1 cellular context compared by ENCODE assay signal in the genomic region with DNA sequence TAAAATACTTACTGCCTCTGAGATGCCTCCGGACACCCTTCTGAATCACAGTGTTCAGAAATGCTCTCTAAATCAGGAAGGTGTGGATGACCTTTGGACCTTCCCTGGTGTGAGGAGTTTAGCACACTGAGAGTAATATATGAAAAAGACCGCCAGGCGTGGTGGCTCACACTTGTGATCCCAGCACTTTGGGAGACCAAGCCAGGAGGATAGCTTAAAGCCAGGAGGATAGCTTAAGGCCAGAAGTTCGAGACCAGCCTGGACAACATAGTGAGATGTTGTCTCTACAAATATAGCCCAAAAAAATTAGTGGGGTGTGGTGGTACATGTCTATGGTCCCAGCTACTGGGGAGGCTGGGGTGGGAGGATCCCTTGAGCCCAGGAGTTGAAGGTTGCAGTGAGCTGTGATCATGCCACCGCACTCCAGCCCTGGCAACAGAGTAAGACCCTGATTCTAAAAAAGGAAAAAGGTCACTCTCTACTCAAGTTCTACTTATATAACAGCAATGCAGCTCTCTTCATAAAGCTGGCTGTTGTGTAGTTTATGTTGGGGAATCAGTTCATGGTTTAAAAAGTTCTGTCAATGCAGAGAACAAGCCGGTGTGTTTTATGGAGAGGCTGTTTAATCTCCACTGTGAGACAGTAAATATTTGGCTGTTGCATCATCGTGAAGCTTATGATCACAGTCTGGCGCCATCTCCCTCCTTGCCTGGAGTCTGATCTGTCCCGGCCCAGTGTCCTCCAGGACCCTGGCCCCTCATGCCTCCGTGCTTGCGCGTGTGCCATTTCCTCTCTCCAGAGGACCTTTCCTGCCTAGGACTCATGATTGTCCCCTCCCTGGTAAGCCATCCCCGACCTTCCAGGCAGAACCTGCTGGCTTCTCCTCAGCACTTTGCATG.
TF ChIP-seq lines count a peak whose summit lies in the region.

No MANE protein-coding gene starts in this region.

TF ChIP-seq in HepG2, 621 proteins besides CTCF, POLR2A, EP300 and RAD21 (continued from another document and continues in another):
- TF ChIP-seq, protein P1, sequence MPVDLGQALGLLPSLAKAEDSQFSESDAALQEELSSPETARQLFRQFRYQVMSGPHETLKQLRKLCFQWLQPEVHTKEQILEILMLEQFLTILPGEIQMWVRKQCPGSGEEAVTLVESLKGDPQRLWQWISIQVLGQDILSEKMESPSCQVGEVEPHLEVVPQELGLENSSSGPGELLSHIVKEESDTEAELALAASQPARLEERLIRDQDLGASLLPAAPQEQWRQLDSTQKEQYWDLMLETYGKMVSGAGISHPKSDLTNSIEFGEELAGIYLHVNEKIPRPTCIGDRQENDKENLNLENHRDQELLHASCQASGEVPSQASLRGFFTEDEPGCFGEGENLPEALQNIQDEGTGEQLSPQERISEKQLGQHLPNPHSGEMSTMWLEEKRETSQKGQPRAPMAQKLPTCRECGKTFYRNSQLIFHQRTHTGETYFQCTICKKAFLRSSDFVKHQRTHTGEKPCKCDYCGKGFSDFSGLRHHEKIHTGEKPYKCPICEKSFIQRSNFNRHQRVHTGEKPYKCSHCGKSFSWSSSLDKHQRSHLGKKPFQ (CRISPR knock-in tag; IDR thresholded peaks at IDR 0.05; ENCODE audit: insufficient replicate concordance), result peak; percentile 94
- no peak for TF ChIP-seq ELF4 (CRISPR knock-in tag; IDR thresholded peaks at IDR 0.05; ENCODE audit: borderline replicate concordance)
- TF ChIP-seq ZNF530 (CRISPR knock-in tag; IDR thresholded peaks at IDR 0.05; ENCODE audit: low read depth), result no peak
- no peak for TF ChIP-seq PHF20 (CRISPR knock-in tag; IDR thresholded peaks at IDR 0.05)
- no peak for TF ChIP-seq ZSCAN21 (CRISPR knock-in tag; IDR thresholded peaks at IDR 0.05; ENCODE audit: borderline replicate concordance)
- TF ChIP-seq, protein P2, sequence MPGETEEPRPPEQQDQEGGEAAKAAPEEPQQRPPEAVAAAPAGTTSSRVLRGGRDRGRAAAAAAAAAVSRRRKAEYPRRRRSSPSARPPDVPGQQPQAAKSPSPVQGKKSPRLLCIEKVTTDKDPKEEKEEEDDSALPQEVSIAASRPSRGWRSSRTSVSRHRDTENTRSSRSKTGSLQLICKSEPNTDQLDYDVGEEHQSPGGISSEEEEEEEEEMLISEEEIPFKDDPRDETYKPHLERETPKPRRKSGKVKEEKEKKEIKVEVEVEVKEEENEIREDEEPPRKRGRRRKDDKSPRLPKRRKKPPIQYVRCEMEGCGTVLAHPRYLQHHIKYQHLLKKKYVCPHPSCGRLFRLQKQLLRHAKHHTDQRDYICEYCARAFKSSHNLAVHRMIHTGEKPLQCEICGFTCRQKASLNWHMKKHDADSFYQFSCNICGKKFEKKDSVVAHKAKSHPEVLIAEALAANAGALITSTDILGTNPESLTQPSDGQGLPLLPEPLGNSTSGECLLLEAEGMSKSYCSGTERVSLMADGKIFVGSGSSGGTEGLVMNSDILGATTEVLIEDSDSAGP (CRISPR knock-in tag; IDR thresholded peaks at IDR 0.05; ENCODE audit: borderline replicate concordance), result peak; percentile 67; the same call in 1 of the 2 replicates
- peak; percentile 31; the same call in 1 of the 2 replicates for TF ChIP-seq KDM1A (CRISPR knock-in tag; IDR thresholded peaks at IDR 0.05)
- no peak for TF ChIP-seq ISX (CRISPR knock-in tag; conservative IDR thresholded peaks at IDR 0.05)
- TF ChIP-seq, protein P3, sequence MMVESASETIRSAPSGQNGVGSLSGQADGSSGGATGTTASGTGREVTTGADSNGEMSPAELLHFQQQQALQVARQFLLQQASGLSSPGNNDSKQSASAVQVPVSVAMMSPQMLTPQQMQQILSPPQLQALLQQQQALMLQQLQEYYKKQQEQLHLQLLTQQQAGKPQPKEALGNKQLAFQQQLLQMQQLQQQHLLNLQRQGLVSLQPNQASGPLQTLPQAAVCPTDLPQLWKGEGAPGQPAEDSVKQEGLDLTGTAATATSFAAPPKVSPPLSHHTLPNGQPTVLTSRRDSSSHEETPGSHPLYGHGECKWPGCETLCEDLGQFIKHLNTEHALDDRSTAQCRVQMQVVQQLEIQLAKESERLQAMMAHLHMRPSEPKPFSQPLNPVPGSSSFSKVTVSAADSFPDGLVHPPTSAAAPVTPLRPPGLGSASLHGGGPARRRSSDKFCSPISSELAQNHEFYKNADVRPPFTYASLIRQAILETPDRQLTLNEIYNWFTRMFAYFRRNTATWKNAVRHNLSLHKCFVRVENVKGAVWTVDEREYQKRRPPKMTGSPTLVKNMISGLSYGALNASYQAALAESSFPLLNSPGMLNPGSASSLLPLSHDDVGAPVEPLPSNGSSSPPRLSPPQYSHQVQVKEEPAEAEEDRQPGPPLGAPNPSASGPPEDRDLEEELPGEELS (CRISPR knock-in tag; IDR thresholded peaks at IDR 0.05), result peak; percentile 98
- TF ChIP-seq SP4 (CRISPR knock-in tag; IDR thresholded peaks at IDR 0.05), result peak; percentile 73
- TF ChIP-seq, protein P4, sequence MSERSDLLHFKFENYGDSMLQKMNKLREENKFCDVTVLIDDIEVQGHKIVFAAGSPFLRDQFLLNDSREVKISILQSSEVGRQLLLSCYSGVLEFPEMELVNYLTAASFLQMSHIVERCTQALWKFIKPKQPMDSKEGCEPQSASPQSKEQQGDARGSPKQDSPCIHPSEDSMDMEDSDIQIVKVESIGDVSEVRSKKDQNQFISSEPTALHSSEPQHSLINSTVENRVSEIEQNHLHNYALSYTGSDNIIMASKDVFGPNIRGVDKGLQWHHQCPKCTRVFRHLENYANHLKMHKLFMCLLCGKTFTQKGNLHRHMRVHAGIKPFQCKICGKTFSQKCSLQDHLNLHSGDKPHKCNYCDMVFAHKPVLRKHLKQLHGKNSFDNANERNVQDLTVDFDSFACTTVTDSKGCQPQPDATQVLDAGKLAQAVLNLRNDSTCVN (CRISPR knock-in tag; IDR thresholded peaks at IDR 0.05; ENCODE audit: borderline replicate concordance), result 0 out of 2 replicates have a peak, but pooled peaks have one; percentile 11
- no peak for TF ChIP-seq TEAD2 (CRISPR knock-in tag; IDR thresholded peaks at IDR 0.05)
- no peak for TF ChIP-seq KAT2B (IDR thresholded peaks at IDR 0.05; ENCODE audit: borderline replicate concordance, low read depth, low read length)
- no peak for TF ChIP-seq KLF11 (CRISPR knock-in tag; IDR thresholded peaks at IDR 0.05)
- peak; percentile 92 for TF ChIP-seq HDAC2 (CRISPR knock-in tag; IDR thresholded peaks at IDR 0.05)
- TF ChIP-seq AKAP8 (CRISPR knock-in tag; IDR thresholded peaks at IDR 0.05), result peak; percentile 88; the same call in 1 of the 2 replicates
- TF ChIP-seq, protein P5, sequence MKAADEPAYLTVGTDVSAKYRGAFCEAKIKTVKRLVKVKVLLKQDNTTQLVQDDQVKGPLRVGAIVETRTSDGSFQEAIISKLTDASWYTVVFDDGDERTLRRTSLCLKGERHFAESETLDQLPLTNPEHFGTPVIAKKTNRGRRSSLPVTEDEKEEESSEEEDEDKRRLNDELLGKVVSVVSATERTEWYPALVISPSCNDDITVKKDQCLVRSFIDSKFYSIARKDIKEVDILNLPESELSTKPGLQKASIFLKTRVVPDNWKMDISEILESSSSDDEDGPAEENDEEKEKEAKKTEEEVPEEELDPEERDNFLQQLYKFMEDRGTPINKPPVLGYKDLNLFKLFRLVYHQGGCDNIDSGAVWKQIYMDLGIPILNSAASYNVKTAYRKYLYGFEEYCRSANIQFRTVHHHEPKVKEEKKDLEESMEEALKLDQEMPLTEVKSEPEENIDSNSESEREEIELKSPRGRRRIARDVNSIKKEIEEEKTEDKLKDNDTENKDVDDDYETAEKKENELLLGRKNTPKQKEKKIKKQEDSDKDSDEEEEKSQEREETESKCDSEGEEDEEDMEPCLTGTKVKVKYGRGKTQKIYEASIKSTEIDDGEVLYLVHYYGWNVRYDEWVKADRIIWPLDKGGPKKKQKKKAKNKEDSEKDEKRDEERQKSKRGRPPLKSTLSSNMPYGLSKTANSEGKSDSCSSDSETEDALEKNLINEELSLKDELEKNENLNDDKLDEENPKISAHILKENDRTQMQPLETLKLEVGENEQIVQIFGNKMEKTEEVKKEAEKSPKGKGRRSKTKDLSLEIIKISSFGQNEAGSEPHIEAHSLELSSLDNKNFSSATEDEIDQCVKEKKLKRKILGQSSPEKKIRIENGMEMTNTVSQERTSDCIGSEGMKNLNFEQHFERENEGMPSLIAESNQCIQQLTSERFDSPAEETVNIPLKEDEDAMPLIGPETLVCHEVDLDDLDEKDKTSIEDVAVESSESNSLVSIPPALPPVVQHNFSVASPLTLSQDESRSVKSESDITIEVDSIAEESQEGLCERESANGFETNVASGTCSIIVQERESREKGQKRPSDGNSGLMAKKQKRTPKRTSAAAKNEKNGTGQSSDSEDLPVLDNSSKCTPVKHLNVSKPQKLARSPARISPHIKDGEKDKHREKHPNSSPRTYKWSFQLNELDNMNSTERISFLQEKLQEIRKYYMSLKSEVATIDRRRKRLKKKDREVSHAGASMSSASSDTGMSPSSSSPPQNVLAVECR (CRISPR knock-in tag; IDR thresholded peaks at IDR 0.05; ENCODE audit: borderline replicate concordance), result peak; percentile 69; the same call in 1 of the 2 replicates
- TF ChIP-seq ZFP82 (CRISPR knock-in tag; IDR thresholded peaks at IDR 0.05; ENCODE audit: borderline replicate concordance), result 0 out of 2 replicates have a peak, but pooled peaks have one; percentile 54
- TF ChIP-seq MIER2 (CRISPR knock-in tag; IDR thresholded peaks at IDR 0.05), result peak; percentile 78
- TF ChIP-seq, protein P6, sequence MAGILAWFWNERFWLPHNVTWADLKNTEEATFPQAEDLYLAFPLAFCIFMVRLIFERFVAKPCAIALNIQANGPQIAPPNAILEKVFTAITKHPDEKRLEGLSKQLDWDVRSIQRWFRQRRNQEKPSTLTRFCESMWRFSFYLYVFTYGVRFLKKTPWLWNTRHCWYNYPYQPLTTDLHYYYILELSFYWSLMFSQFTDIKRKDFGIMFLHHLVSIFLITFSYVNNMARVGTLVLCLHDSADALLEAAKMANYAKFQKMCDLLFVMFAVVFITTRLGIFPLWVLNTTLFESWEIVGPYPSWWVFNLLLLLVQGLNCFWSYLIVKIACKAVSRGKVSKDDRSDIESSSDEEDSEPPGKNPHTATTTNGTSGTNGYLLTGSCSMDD (CRISPR knock-in tag; IDR thresholded peaks at IDR 0.05), result no peak
- TF ChIP-seq MIXL1 (CRISPR knock-in tag; IDR thresholded peaks at IDR 0.05), result peak; percentile 59; the same call in 1 of the 2 replicates
- no peak for TF ChIP-seq ZNF234 (CRISPR knock-in tag; conservative IDR thresholded peaks at IDR 0.05)
- TF ChIP-seq STAG1 (CRISPR knock-in tag; IDR thresholded peaks at IDR 0.05), result peak; percentile 23
- peak; percentile 87 for TF ChIP-seq GFI1 (CRISPR knock-in tag; IDR thresholded peaks at IDR 0.05; ENCODE audit: borderline replicate concordance)
- TF ChIP-seq, protein P7, sequence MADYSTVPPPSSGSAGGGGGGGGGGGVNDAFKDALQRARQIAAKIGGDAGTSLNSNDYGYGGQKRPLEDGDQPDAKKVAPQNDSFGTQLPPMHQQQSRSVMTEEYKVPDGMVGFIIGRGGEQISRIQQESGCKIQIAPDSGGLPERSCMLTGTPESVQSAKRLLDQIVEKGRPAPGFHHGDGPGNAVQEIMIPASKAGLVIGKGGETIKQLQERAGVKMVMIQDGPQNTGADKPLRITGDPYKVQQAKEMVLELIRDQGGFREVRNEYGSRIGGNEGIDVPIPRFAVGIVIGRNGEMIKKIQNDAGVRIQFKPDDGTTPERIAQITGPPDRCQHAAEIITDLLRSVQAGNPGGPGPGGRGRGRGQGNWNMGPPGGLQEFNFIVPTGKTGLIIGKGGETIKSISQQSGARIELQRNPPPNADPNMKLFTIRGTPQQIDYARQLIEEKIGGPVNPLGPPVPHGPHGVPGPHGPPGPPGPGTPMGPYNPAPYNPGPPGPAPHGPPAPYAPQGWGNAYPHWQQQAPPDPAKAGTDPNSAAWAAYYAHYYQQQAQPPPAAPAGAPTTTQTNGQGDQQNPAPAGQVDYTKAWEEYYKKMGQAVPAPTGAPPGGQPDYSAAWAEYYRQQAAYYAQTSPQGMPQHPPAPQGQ (CRISPR knock-in tag; IDR thresholded peaks at IDR 0.05; ENCODE audit: borderline replicate concordance), result no peak
- peak; percentile 95 for TF ChIP-seq ISL2 (CRISPR knock-in tag; IDR thresholded peaks at IDR 0.05)
- TF ChIP-seq ZFP1 (CRISPR knock-in tag; IDR thresholded peaks at IDR 0.05), result 0 out of 2 replicates have a peak, but pooled peaks have one; percentile 36
- no peak for TF ChIP-seq SP140L (CRISPR knock-in tag; IDR thresholded peaks at IDR 0.05; ENCODE audit: borderline replicate concordance)
- no peak for TF ChIP-seq GLI4 (CRISPR knock-in tag; IDR thresholded peaks at IDR 0.05; ENCODE audit: borderline replicate concordance)
- TF ChIP-seq, protein P8, sequence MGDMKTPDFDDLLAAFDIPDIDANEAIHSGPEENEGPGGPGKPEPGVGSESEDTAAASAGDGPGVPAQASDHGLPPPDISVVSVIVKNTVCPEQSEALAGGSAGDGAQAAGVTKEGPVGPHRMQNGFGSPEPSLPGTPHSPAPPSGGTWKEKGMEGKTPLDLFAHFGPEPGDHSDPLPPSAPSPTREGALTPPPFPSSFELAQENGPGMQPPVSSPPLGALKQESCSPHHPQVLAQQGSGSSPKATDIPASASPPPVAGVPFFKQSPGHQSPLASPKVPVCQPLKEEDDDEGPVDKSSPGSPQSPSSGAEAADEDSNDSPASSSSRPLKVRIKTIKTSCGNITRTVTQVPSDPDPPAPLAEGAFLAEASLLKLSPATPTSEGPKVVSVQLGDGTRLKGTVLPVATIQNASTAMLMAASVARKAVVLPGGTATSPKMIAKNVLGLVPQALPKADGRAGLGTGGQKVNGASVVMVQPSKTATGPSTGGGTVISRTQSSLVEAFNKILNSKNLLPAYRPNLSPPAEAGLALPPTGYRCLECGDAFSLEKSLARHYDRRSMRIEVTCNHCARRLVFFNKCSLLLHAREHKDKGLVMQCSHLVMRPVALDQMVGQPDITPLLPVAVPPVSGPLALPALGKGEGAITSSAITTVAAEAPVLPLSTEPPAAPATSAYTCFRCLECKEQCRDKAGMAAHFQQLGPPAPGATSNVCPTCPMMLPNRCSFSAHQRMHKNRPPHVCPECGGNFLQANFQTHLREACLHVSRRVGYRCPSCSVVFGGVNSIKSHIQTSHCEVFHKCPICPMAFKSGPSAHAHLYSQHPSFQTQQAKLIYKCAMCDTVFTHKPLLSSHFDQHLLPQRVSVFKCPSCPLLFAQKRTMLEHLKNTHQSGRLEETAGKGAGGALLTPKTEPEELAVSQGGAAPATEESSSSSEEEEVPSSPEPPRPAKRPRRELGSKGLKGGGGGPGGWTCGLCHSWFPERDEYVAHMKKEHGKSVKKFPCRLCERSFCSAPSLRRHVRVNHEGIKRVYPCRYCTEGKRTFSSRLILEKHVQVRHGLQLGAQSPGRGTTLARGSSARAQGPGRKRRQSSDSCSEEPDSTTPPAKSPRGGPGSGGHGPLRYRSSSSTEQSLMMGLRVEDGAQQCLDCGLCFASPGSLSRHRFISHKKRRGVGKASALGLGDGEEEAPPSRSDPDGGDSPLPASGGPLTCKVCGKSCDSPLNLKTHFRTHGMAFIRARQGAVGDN (CRISPR knock-in tag; IDR thresholded peaks at IDR 0.05), result peak; percentile 93
- no peak for TF ChIP-seq TCF12 (IDR thresholded peaks at IDR 0.05)
- TF ChIP-seq TCF12 (CRISPR knock-in tag; IDR thresholded peaks at IDR 0.05), result peak; percentile 75; the same call in 1 of the 2 replicates
